In genomic region chr20:31860431-31861345, GRCh38 we compare ENCODE assay signal across 8 cellular contexts. TPM values are rescaled to one million over a fixed set of nuclear protein-coding genes. Genes with fewer than 3 reads are reported as not detected.
DNase-seq lines count a peak whose midpoint lies in the region; ATAC-seq and TF ChIP-seq lines count a peak whose summit lies in the region.

No MANE protein-coding gene starts in this region.

- no peak overlapping the region for H3K27ac ChIP-seq in left ventricle myocardium inferior (replicated peaks)

- H3K4me1 Mint-ChIP-seq in activated B cell treated with CpG ODN at 0.5 μM for 24 hours = peaks cover 18% of the 10 kb centered on the region

- H3K27ac Mint-ChIP-seq in activated B cell treated with CpG ODN at 0.5 μM for 24 hours = no peak overlapping the region

- no peaks in the 10 kb centered on the region for H3K36me3 ChIP-seq in left ventricle myocardium inferior

- peak; percentile 30 for DNase-seq in G401 (ENCODE audit: low spot score)
- no peak for DNase-seq in activated B cell treated with CpG ODN at 0.5 μM for 24 hours
- no peak for DNase-seq in left ventricle myocardium inferior
- no peak for DNase-seq in skeletal muscle cell (ENCODE audit: low read depth)
- DNase-seq in cerebellum (ENCODE audit: low spot score) = no peak
- no peak for DNase-seq in activated CD4-positive, alpha-beta T cell treated with anti-CD3 and anti-CD28 coated beads for 1 hour

- in situ Hi-C loops in G401 (cut with HindIII; ENCODE audit: low sequenced_read_pairs) = no loop called here

- peak overlapping the region; percentile 72 for H3K4me3 ChIP-seq in left ventricle myocardium inferior
- peak overlapping the region; percentile 50 for H3K4me3 ChIP-seq in skeletal muscle cell (ENCODE audit: low read depth, low read length)

- peak overlapping the region; percentile 46 for H3K4me3 Mint-ChIP-seq in activated B cell treated with CpG ODN at 0.5 μM for 24 hours

- no peaks in the 10 kb centered on the region for H3K9me3 ChIP-seq in left ventricle myocardium inferior (replicated peaks)

- peaks cover 6% of the 10 kb centered on the region for H3K27me3 Mint-ChIP-seq in activated B cell treated with CpG ODN at 0.5 μM for 24 hours

- ATAC-seq in HG03442 (IDR thresholded peaks at IDR 0.05; ENCODE audit: unreplicated experiment) = peak; percentile 20
- peak; percentile 18 for ATAC-seq in activated B cell treated with CpG ODN at 0.5 μM for 24 hours (ENCODE audit: low read depth)
- ATAC-seq in GM18867 (IDR thresholded peaks at IDR 0.05; ENCODE audit: unreplicated experiment) = no peak

- intact Hi-C loops in activated B cell treated with CpG ODN at 0.5 μM for 24 hours (cut with micrococcal nuclease) (loop anchor here (1.0 to 5.0 kb wide), 4 partner anchors 20 to 156 kb away; partner anchors contain the start of gene PDRG1), left ventricle myocardium inferior (cut with micrococcal nuclease) (no loop called here)

- POLR2A ChIA-PET in activated B cell treated with CpG ODN at 0.5 μM for 24 hours (lab: Charles Lee) = interaction anchor here (0.5 to 1.0 kb wide), 4 partner anchors 20 to 248 kb away, joined by 3 to 6 read pairs (median 5); no protein-coding TSS in a partner anchor

- H3K9me3 Mint-ChIP-seq in activated B cell treated with CpG ODN at 0.5 μM for 24 hours = no peaks in the 10 kb centered on the region

- peaks cover 20% of the 10 kb centered on the region for H3K4me1 ChIP-seq in left ventricle myocardium inferior

- CTCF ChIA-PET in activated B cell treated with CpG ODN at 0.5 μM for 24 hours (lab: Charles Lee) = interaction anchor here (1.1 to 1.9 kb wide), 3 partner anchors 8 to 93 kb away, joined by 3 to 5 read pairs (median 4); partner anchors contain the start of gene PDRG1

- TF ChIP-seq CTCF in activated B cell treated with CpG ODN at 0.5 μM for 24 hours (IDR thresholded peaks at IDR 0.05) (no peak), left ventricle myocardium inferior (IDR thresholded peaks at IDR 0.05; ENCODE audit: borderline replicate concordance) (no peak)

- peaks cover 56% of the 10 kb centered on the region for H3K27me3 ChIP-seq in left ventricle myocardium inferior (ENCODE audit: low read depth)

- H3K36me3 Mint-ChIP-seq in activated B cell treated with CpG ODN at 0.5 μM for 24 hours (ENCODE audit: low read depth) = no peaks in the 10 kb centered on the region

RNA-seq across cellular contexts. Expression of gene DUSP15, which starts 9.6 kb away (rescaled TPM):
- 0.37 and 3.4 TPM in 2 replicates for total RNA-seq in G401 (2014; rRNA removed; shearing (Covaris generic))
- 25.0 and 26.9 TPM in 2 replicates for total RNA-seq in activated B cell treated with CpG ODN at 0.5 μM for 24 hours
- 5.1 TPM for total RNA-seq in left ventricle myocardium inferior
- total RNA-seq in cerebellum = 6.1 TPM

RNA-seq across cellular contexts. Expression of gene TTLL9, which starts 9.7 kb away (rescaled TPM):
- 2.0 TPM in 1 of 2 replicates, not detected in the other for total RNA-seq in G401 (2014; rRNA removed; shearing (Covaris generic))
- total RNA-seq in activated B cell treated with CpG ODN at 0.5 μM for 24 hours = 0.60 and 0.61 TPM in 2 replicates
- 0.05 TPM for total RNA-seq in left ventricle myocardium inferior
- total RNA-seq in cerebellum = 2.5 TPM

RNA-seq across cellular contexts. Expression of gene FOXS1, which starts 15.3 kb away (rescaled TPM):
- total RNA-seq in G401 (2014; rRNA removed; shearing (Covaris generic)) = 3.4 and 9.5 TPM in 2 replicates
- total RNA-seq in activated B cell treated with CpG ODN at 0.5 μM for 24 hours = not detected in 2 replicates
- 1.6 TPM for total RNA-seq in left ventricle myocardium inferior
- total RNA-seq in cerebellum = 1.8 TPM

RNA-seq across cellular contexts. Expression of gene MYLK2, which starts 41.5 kb away (rescaled TPM):
- total RNA-seq in G401 (2014; rRNA removed; shearing (Covaris generic)) = 0.44 TPM in 1 of 2 replicates, not detected in the other
- total RNA-seq in activated B cell treated with CpG ODN at 0.5 μM for 24 hours = not detected in 2 replicates
- total RNA-seq in left ventricle myocardium inferior = 0.25 TPM
- 1.1 TPM for total RNA-seq in cerebellum
